In genomic region chr12:67645571-67645970, GRCh38 we compare ENCODE assay signal across 19 cellular contexts. TPM values are rescaled to one million over a fixed set of nuclear protein-coding genes. Genes with fewer than 3 reads are reported as not detected.
DNase-seq lines count a peak whose midpoint lies in the region; ATAC-seq and TF ChIP-seq lines count a peak whose summit lies in the region.
"Had no signal": no experiment of that assay in that cellular context is flagged by ENCODE, and none has a peak within 500 bp of the region (broad histone marks: within the 10 kb centered on the region; RNA-seq: fewer than 3 reads in every experiment).

No MANE protein-coding gene starts in this region.

- POLR2A ChIA-PET in RWPE1 (lab: Yijun Ruan, JAX; ENCODE audit: low non-redundant PET): no interaction called here

- DNase-seq in EL: peak; percentile 31
- DNase-seq in RWPE1 (ENCODE audit: low spot score): no peak
- DNase-seq in esophagus squamous epithelium (lab: John Stamatoyannopoulos, UW): no peak
- DNase-seq in non-pigmented ciliary epithelial cell (ENCODE audit: low read depth): peak; percentile 41
- no peak for DNase-seq in Calu3
- DNase-seq in HuH-7.5 (ENCODE audit: low spot score): no peak
- DNase-seq in tibial nerve (ENCODE audit: low spot score in 2 of 2): no peak
- DNase-seq: activated CD8-positive, alpha-beta T cell treated with anti-CD3 and anti-CD28 coated beads, Interleukin-2, amount 10 ng/mL, durations not matched to agents 7 days and 5 days; anterior cingulate cortex; DMS53; lower lobe of right lung; MG63; NCI-H2081 treated with DMSO at 0.1 percent for 48 hours; NCI-H526 treated with DMSO at 0.1 percent for 48 hours; nephron progenitor cell had no signal

- H3K9me3 ChIP-seq in esophagus squamous epithelium (no peaks in the 10 kb centered on the region), tibial nerve (no peaks in the 10 kb centered on the region)
- H3K9me3 ChIP-seq: BLaER1, lower lobe of right lung, MG63 had no signal

- H3K4me1 ChIP-seq in esophagus squamous epithelium (peaks cover 0 to 40% (median 12%) of the 10 kb centered on the region in 3 donors), tibial nerve (peaks cover 0 to 19% (median 6%) of the 10 kb centered on the region in 4 donors)

- H3K4me1 Mint-ChIP-seq in Calu3 (ENCODE audit: low read depth, unreplicated experiment): peaks cover 13% of the 10 kb centered on the region

- BruUV-seq in Calu3 (replicated peaks; lab: Mats Ljungman, UMichigan): no TSS peak

- no peak overlapping the region for H3K4me3 ChIP-seq in esophagus squamous epithelium
- no peak overlapping the region for H3K4me3 ChIP-seq in tibial nerve
- H3K4me3 ChIP-seq: BLaER1, GM23338, lower lobe of right lung, MG63 had no signal

- H3K4me3 Mint-ChIP-seq in Calu3 (ENCODE audit: low read depth, unreplicated experiment): no peak overlapping the region
- H3K4me3 Mint-ChIP-seq: activated CD8-positive, alpha-beta T cell treated with anti-CD3 and anti-CD28 coated beads, Interleukin-2, amount 10 ng/mL, durations not matched to agents 7 days and 5 days; activated T-helper 17 cell treated with anti-CD3 and anti-CD28 coated beads, Interleukin-2, amount 50 U/mL, for 72 hours; GM23338; nephron progenitor cell had no signal

- CTCF ChIA-PET in RWPE1 (lab: Yijun Ruan, JAX) (interaction anchor here (0.7 kb wide), 1 partner anchor 234 kb away, joined by 4 read pairs; no protein-coding TSS in a partner anchor), Calu3 (lab: Charles Lee) (interaction anchor here (0.9 kb wide), 1 partner anchor 297 kb away, joined by 3 read pairs; no protein-coding TSS in a partner anchor)

- H3K27me3 Mint-ChIP-seq in Calu3 (ENCODE audit: unreplicated experiment): no peaks in the 10 kb centered on the region
- H3K27me3 Mint-ChIP-seq: activated T-helper 17 cell treated with anti-CD3 and anti-CD28 coated beads, Interleukin-2, amount 50 U/mL, for 72 hours had no signal

- H3K9me3 Mint-ChIP-seq in Calu3 (ENCODE audit: low read depth, unreplicated experiment): peaks cover 3% of the 10 kb centered on the region
- H3K9me3 Mint-ChIP-seq: activated T-helper 17 cell treated with anti-CD3 and anti-CD28 coated beads, Interleukin-2, amount 50 U/mL, for 72 hours had no signal

- H3K27ac Mint-ChIP-seq in Calu3 (ENCODE audit: unreplicated experiment): no peak overlapping the region
- H3K27ac Mint-ChIP-seq: activated CD8-positive, alpha-beta T cell treated with anti-CD3 and anti-CD28 coated beads, Interleukin-2, amount 10 ng/mL, durations not matched to agents 7 days and 5 days; activated T-helper 17 cell treated with anti-CD3 and anti-CD28 coated beads, Interleukin-2, amount 50 U/mL, for 72 hours; GM23338; nephron progenitor cell had no signal

- TF ChIP-seq EP300 in tibial nerve (IDR thresholded peaks at IDR 0.05): no peak

- peaks cover 33% of the 10 kb centered on the region for H3K36me3 Mint-ChIP-seq in Calu3 (ENCODE audit: insufficient read depth, unreplicated experiment)

- H3K27ac ChIP-seq in RWPE1 (peak overlapping the region; percentile 76), esophagus squamous epithelium (peak overlapping the region in 3 of 4 donors; percentile 6 to 57 (median 49)), tibial nerve (no peak overlapping the region)
- H3K27ac ChIP-seq: BLaER1, lower lobe of right lung had no signal

- no peak for ATAC-seq in GM18520 (IDR thresholded peaks at IDR 0.05; ENCODE audit: unreplicated experiment)
- ATAC-seq: activated CD8-positive, alpha-beta T cell treated with anti-CD3 and anti-CD28 coated beads, Interleukin-2, amount 10 ng/mL, durations not matched to agents 7 days and 5 days; activated T-helper 17 cell treated with anti-CD3 and anti-CD28 coated beads, Interleukin-2, amount 50 U/mL, for 72 hours; GM23338; lower lobe of right lung had no signal

- TF ChIP-seq POLR2A in esophagus squamous epithelium (IDR thresholded peaks at IDR 0.05) (no peak), tibial nerve (IDR thresholded peaks at IDR 0.05) (no peak)

- TF ChIP-seq CTCF in RWPE1 (conservative IDR thresholded peaks at IDR 0.05; ENCODE audit: low read depth) (no peak), esophagus squamous epithelium (IDR thresholded peaks at IDR 0.05) (no peak), Calu3 (IDR thresholded peaks at IDR 0.05; ENCODE audit: unreplicated experiment) (no peak), tibial nerve (IDR thresholded peaks at IDR 0.05) (no peak)

- intact Hi-C loops in esophagus squamous epithelium (cut with DNase I) (no loop called here), Calu3 (cut with micrococcal nuclease; ENCODE audit: unreplicated experiment) (loop anchor here (5.0 kb wide), 4 partner anchors 88 to 203 kb away; no protein-coding TSS in a partner anchor)

- H3K36me3 ChIP-seq in esophagus squamous epithelium: no peaks in the 10 kb centered on the region
- no peaks in the 10 kb centered on the region for H3K36me3 ChIP-seq in tibial nerve
- H3K36me3 ChIP-seq: BLaER1, lower lobe of right lung had no signal

- H3K27me3 ChIP-seq in esophagus squamous epithelium: no peaks in the 10 kb centered on the region
- H3K27me3 ChIP-seq in tibial nerve: no peaks in the 10 kb centered on the region
- H3K27me3 ChIP-seq: BLaER1, MG63 had no signal

- 83 to 100% methylated on average over 1 of the region's 1 CpG for WGBS in esophagus squamous epithelium, 2 donors
- whole genome bisulfite sequencing in tibial nerve, 2 donors: 96 to 100% methylated on average over 1 of the region's 1 CpG

RNA-seq across cellular contexts. Expression of gene DYRK2, which starts 3.0 kb away (rescaled TPM):
- total RNA-seq in esophagus squamous epithelium: 10 to 100 TPM; 14.9 to 22.1 (median 15.7) TPM
- total RNA-seq in Calu3 (2022): 62.3 and 74.6 TPM in 2 replicates
- total RNA-seq in tibial nerve: 10 to 100 TPM in 3 of 4 donors, 1 to 10 TPM in 1; 9.6 to 21.6 (median 19.2) TPM

Comparison
In these comparisons a context has a peak if more than half of its experiments do, and no peak if none do; other contexts are left out.
1. DNase-seq: peak in EL (single experiment) and non-pigmented ciliary epithelial cell (single experiment); none in RWPE1 (single experiment), esophagus squamous epithelium (single experiment), Calu3 (single experiment), HuH-7.5 (single experiment) and tibial nerve (0 of 2).
2. H3K27ac ChIP-seq: peak in RWPE1 (single experiment) and esophagus squamous epithelium (3 of 4); none in tibial nerve (0 of 4).